ENCODE assay signal across 9 cellular contexts in the genomic region with DNA sequence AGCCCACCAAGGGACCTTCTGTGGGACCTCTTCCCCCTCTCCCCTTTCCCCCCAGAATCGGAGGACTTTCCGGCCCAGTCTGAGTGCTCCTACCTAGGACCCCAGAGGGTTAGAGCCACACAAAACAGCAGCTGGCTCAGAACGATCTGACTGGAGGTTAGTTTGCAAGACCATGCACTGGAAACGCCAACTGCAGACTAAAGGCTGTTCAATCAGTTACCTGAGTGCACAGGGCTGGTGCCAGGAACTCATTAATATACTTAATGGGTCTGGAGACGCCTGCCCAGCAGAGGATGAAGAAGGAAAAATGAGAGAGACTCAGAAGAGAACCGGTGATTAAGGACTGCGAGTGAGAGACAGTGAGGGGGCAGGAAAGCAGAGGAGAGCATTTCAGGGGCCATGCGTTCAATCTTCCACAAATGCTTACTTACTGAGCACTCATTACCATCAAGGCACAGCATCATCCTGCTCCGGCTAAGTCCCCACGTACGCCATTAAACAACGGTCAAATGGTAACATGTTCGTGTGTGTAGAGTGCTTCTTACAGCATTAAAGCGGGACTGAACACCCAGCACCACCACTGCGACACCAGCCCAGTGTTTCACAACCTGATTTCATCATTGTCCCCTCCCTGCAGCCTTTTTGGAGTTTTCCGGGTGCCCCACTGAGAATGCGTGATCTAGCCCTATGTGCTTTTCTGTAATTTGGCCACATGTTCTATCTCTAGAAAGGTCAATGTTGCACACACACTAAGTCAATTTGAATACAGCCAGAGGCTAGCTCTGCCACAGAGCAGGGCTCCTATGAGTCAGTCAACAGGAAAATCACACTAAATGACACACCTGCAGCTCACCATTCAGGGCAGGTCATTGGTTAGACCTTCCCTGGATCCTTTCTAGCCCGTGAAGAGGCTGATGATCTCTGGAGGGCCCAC. TPM values are rescaled to one million over a fixed set of nuclear protein-coding genes. Genes with fewer than 3 reads are reported as not detected.
DNase-seq lines count a peak whose midpoint lies in the region; ATAC-seq, FAIRE-seq and TF ChIP-seq lines count a peak whose summit lies in the region.
"Had no signal": no experiment of that assay in that cellular context is flagged by ENCODE, and none has a peak within 500 bp of the region (broad histone marks: within the 10 kb centered on the region; RNA-seq: fewer than 3 reads in every experiment).

No MANE protein-coding gene starts in this region.

- peak overlapping the region; percentile 89 for H3K4me3 Mint-ChIP-seq in activated T-helper 17 cell treated with anti-CD3 and anti-CD28 coated beads, Interleukin-2, amount 50 U/mL, for 72 hours

- H3K4me3 ChIP-seq in kidney (ENCODE audit: low read length in 2 of 2): peak overlapping the region; percentile 15 to 20
- no peak overlapping the region for H3K4me3 ChIP-seq in upper lobe of right lung
- H3K4me3 ChIP-seq: ovary had no signal

- no peaks in the 10 kb centered on the region for H3K9me3 Mint-ChIP-seq in activated T-helper 17 cell treated with anti-CD3 and anti-CD28 coated beads, Interleukin-2, amount 50 U/mL, for 72 hours

- TF ChIP-seq CTCF in kidney (IDR thresholded peaks at IDR 0.05; ENCODE audit: borderline replicate concordance, extremely low read depth, insufficient read depth) (no peak), upper lobe of right lung (IDR thresholded peaks at IDR 0.05) (no peak)

- peak; percentile 38 for ATAC-seq in activated T-helper 17 cell treated with anti-CD3 and anti-CD28 coated beads, Interleukin-2, amount 50 U/mL, for 72 hours (replicated peaks)
- ATAC-seq in upper lobe of right lung (peak; percentile 63), HG03025 (IDR thresholded peaks at IDR 0.05; ENCODE audit: low FRiP score, unreplicated experiment) (no peak)

- H3K9ac ChIP-seq in kidney (ENCODE audit: low read length in 2 of 2): peak overlapping the region in 1 of 2 donors; percentile 46

- H3K4me1 ChIP-seq in kidney (ENCODE audit: control insufficient read depth in 1 of 2, insufficient read depth in 1 of 2, low read depth in 1 of 2, low read length in 2 of 2): peaks cover 36 to 43% of the 10 kb centered on the region in 2 donors
- peaks cover 51% of the 10 kb centered on the region for H3K4me1 ChIP-seq in upper lobe of right lung

- no peaks in the 10 kb centered on the region for H3K27me3 Mint-ChIP-seq in activated T-helper 17 cell treated with anti-CD3 and anti-CD28 coated beads, Interleukin-2, amount 50 U/mL, for 72 hours

- peaks cover 56 to 73% of the 10 kb centered on the region in 2 donors for H3K36me3 ChIP-seq in kidney (ENCODE audit: control insufficient read depth in 1 of 2, insufficient read depth in 2 of 2, low read length in 2 of 2)
- H3K36me3 ChIP-seq in upper lobe of right lung: peaks cover 98% of the 10 kb centered on the region
- H3K36me3 ChIP-seq: ovary had no signal

- H3K27ac ChIP-seq in kidney (ENCODE audit: low read depth in 2 of 2, low read length in 2 of 2): peak overlapping the region; percentile 40 to 71
- H3K27ac ChIP-seq in upper lobe of right lung: peak overlapping the region; percentile 11
- H3K27ac ChIP-seq: ovary had no signal

- H3K4me1 Mint-ChIP-seq in activated T-helper 17 cell treated with anti-CD3 and anti-CD28 coated beads, Interleukin-2, amount 50 U/mL, for 72 hours: peaks cover 47% of the 10 kb centered on the region

- intact Hi-C loops in kidney (cut with DNase I) (no loop called here), upper lobe of right lung (cut with DNase I) (no loop called here)

- no peak for FAIRE-seq in kidney (lab: Jason Lieb, UNC)

- DNase-seq in stimulated activated CD4-positive, alpha-beta T cell treated with anti-CD3 and anti-CD28 coated beads, Interleukin-15, amount 100 ng/mL, for 24 hours: peak; percentile 18
- no peak for DNase-seq in stimulated activated CD4-positive, alpha-beta T cell treated with anti-CD3 and anti-CD28 coated beads, Interleukin-4, amount 100 ng/mL, for 4 hours
- no peak for DNase-seq in kidney
- no peak for DNase-seq in upper lobe of right lung
- DNase-seq in kidney glomerular epithelial cell (lab: John Stamatoyannopoulos, UW): no peak
- DNase-seq in DMS153 (lab: John Stamatoyannopoulos, UW): no peak
- DNase-seq: ovary had no signal

- peak overlapping the region; percentile 82 for H3K27ac Mint-ChIP-seq in activated T-helper 17 cell treated with anti-CD3 and anti-CD28 coated beads, Interleukin-2, amount 50 U/mL, for 72 hours

- H3K9me3 ChIP-seq in kidney (ENCODE audit: control insufficient read depth in 1 of 2, low read length in 2 of 2) (no peaks in the 10 kb centered on the region), upper lobe of right lung (no peaks in the 10 kb centered on the region)
- H3K9me3 ChIP-seq: ovary had no signal

- no peaks in the 10 kb centered on the region for H3K27me3 ChIP-seq in upper lobe of right lung
- H3K27me3 ChIP-seq: ovary had no signal

- H3K36me3 Mint-ChIP-seq in activated T-helper 17 cell treated with anti-CD3 and anti-CD28 coated beads, Interleukin-2, amount 50 U/mL, for 72 hours (ENCODE audit: low read depth): peaks cover 100% of the 10 kb centered on the region

RNA-seq across cellular contexts. Expression of a gene that starts 7.6 kb away (rescaled TPM):
- 1,000 to 10,000 TPM; 3,460 to 3,623 TPM for total RNA-seq in activated T-helper 17 cell treated with anti-CD3 and anti-CD28 coated beads, Interleukin-2, amount 50 U/mL, for 72 hours
- 1,164 TPM for total RNA-seq in kidney
- polyA plus RNA-seq in kidney (ENCODE audit: insufficient read depth, low read depth, low replicate concordance): 1,321 TPM
- 640 TPM for total RNA-seq in upper lobe of right lung

RNA-seq across cellular contexts. Expression of a gene that starts 53.4 kb away (rescaled TPM):
- total RNA-seq in activated T-helper 17 cell treated with anti-CD3 and anti-CD28 coated beads, Interleukin-2, amount 50 U/mL, for 72 hours: 10 to 100 TPM; 48.0 to 50.5 TPM
- total RNA-seq in kidney (176 TPM), upper lobe of right lung (99.6 TPM)
- 37.2 TPM for polyA plus RNA-seq in kidney (ENCODE audit: insufficient read depth, low read depth, low replicate concordance)
